8 cellular contexts compared by ENCODE assay signal in genomic region chr2:68737717-68738116, GRCh38. TPM values are rescaled to one million over a fixed set of nuclear protein-coding genes. Genes with fewer than 3 reads are reported as not detected.
DNase-seq lines count a peak whose midpoint lies in the region; ATAC-seq and TF ChIP-seq lines count a peak whose summit lies in the region.

No MANE protein-coding gene starts in this region.

- no peak overlapping the region for H3K4me3 Mint-ChIP-seq in activated naive CD8-positive, alpha-beta T cell treated with anti-CD3 and anti-CD28 coated beads, Interleukin-2, amount 50 U/mL, for 24 hours
- peak overlapping the region in 1 of 2 donors; percentile 78 for H3K4me3 Mint-ChIP-seq in stimulated activated naive B cell treated with anti-CD40 and anti-IgM and Interleukin-4, amounts not matched to agents 10 μg/mL and 1 μg/mL and 100 μg/mL, for 72 hours

- H3K4me1 Mint-ChIP-seq in activated naive CD8-positive, alpha-beta T cell treated with anti-CD3 and anti-CD28 coated beads, Interleukin-2, amount 50 U/mL, for 24 hours = peaks cover 56% of the 10 kb centered on the region
- H3K4me1 Mint-ChIP-seq in stimulated activated naive B cell treated with anti-CD40 and anti-IgM and Interleukin-4, amounts not matched to agents 10 μg/mL and 1 μg/mL and 100 μg/mL, for 72 hours = peaks cover 30 to 44% of the 10 kb centered on the region in 2 donors

- no peaks in the 10 kb centered on the region for H4K20me1 ChIP-seq in SK-N-SH (ENCODE audit: insufficient read depth)

- no peaks in the 10 kb centered on the region for H3K27me3 ChIP-seq in SK-N-SH (ENCODE audit: insufficient read depth)

- no peaks in the 10 kb centered on the region for H3K36me3 ChIP-seq in SK-N-SH (replicated peaks in 1 of 2; ENCODE audit: control insufficient read depth in 1 of 2, insufficient read depth in 2 of 2, low read length in 1 of 2)

- H3K9me3 ChIP-seq in SK-N-SH = no peaks in the 10 kb centered on the region

- no peak for ATAC-seq in SK-N-SH treated with all-trans-retinoic acid at 6 μM for 48 hours
- ATAC-seq in HG03432 (IDR thresholded peaks at IDR 0.05; ENCODE audit: unreplicated experiment) = peak; percentile 43
- peak; percentile 30 for ATAC-seq in activated naive CD8-positive, alpha-beta T cell treated with anti-CD3 and anti-CD28 coated beads, Interleukin-2, amount 50 U/mL, for 24 hours
- ATAC-seq in stimulated activated naive B cell treated with anti-CD40 and anti-IgM and Interleukin-4, amounts not matched to agents 10 μg/mL and 1 μg/mL and 100 μg/mL, for 72 hours (replicated peaks) = peak; percentile 18 to 23

- no peaks in the 10 kb centered on the region for H3F3A ChIP-seq in SK-N-SH (replicated peaks; ENCODE audit: insufficient read depth)

- H2AFZ ChIP-seq in SK-N-SH (ENCODE audit: low read depth) = 0 out of 2 replicates have a peak overlapping the region, but pooled peaks have one; percentile 9

- POLR2A ChIA-PET in SK-N-SH (lab: Yijun Ruan, JAX) = no interaction called here

- CTCF ChIA-PET in SK-N-SH (lab: Yijun Ruan, JAX) = interaction anchor here (1.1 to 7.3 kb wide), 5 partner anchors 15 to 250 kb away, joined by 3 to 53 read pairs (median 6); no protein-coding TSS in a partner anchor

- no peak for TF ChIP-seq EP300 in SK-N-SH (IDR thresholded peaks at IDR 0.05; ENCODE audit: borderline replicate concordance in 1 of 2, low read depth in 1 of 2, low read length in 1 of 2)

- H3K4me2 ChIP-seq in SK-N-SH = peak overlapping the region; percentile 37; the same call in 1 of the 2 replicates

- H3K36me3 Mint-ChIP-seq in activated naive CD8-positive, alpha-beta T cell treated with anti-CD3 and anti-CD28 coated beads, Interleukin-2, amount 50 U/mL, for 24 hours (ENCODE audit: low read depth) = peaks cover 22% of the 10 kb centered on the region
- H3K36me3 Mint-ChIP-seq in stimulated activated naive B cell treated with anti-CD40 and anti-IgM and Interleukin-4, amounts not matched to agents 10 μg/mL and 1 μg/mL and 100 μg/mL, for 72 hours = peaks cover 24 to 44% of the 10 kb centered on the region in 2 donors

- H3K27ac Mint-ChIP-seq in activated naive CD8-positive, alpha-beta T cell treated with anti-CD3 and anti-CD28 coated beads, Interleukin-2, amount 50 U/mL, for 24 hours = no peak overlapping the region
- H3K27ac Mint-ChIP-seq in stimulated activated naive B cell treated with anti-CD40 and anti-IgM and Interleukin-4, amounts not matched to agents 10 μg/mL and 1 μg/mL and 100 μg/mL, for 72 hours = no peak overlapping the region

- 43% methylated on average over 1 of the region's 1 CpG for whole genome bisulfite sequencing in SK-N-SH (ENCODE audit: low lambda C conversion rate)

- no peak overlapping the region for H3K9ac ChIP-seq in SK-N-SH

- H3K4me3 ChIP-seq in SK-N-SH (ENCODE audit: low read depth in 2 of 2, low read length in 1 of 2) = no peak overlapping the region

- no peaks in the 10 kb centered on the region for H3K9me2 ChIP-seq in SK-N-SH

- no peaks in the 10 kb centered on the region for H3K4me1 ChIP-seq in SK-N-SH (ENCODE audit: control insufficient read depth in 1 of 2, insufficient read depth in 2 of 2, low read depth in 1 of 2, low read length in 1 of 2)

- H3K27ac ChIP-seq in SK-N-SH (ENCODE audit: low read depth in 2 of 2, low read length in 1 of 2) = no peak overlapping the region

- no peaks in the 10 kb centered on the region for H3K9me3 Mint-ChIP-seq in activated naive CD8-positive, alpha-beta T cell treated with anti-CD3 and anti-CD28 coated beads, Interleukin-2, amount 50 U/mL, for 24 hours
- H3K9me3 Mint-ChIP-seq in stimulated activated naive B cell treated with anti-CD40 and anti-IgM and Interleukin-4, amounts not matched to agents 10 μg/mL and 1 μg/mL and 100 μg/mL, for 72 hours = no peaks in the 10 kb centered on the region

- DNase-seq in SK-N-SH (no peak), A172 (ENCODE audit: low spot score) (no peak), kidney tubule cell (ENCODE audit: low spot score) (no peak), mesenteric fat pad (ENCODE audit: low spot score) (no peak)
- DNase-seq in activated naive CD8-positive, alpha-beta T cell treated with anti-CD3 and anti-CD28 coated beads, Interleukin-2, amount 50 U/mL, for 24 hours = peak; percentile 41
- no peak for DNase-seq in stimulated activated naive B cell treated with anti-CD40 and anti-IgM and Interleukin-4, amounts not matched to agents 10 μg/mL and 1 μg/mL and 100 μg/mL, for 72 hours

- TF ChIP-seq RAD21 in SK-N-SH (IDR thresholded peaks at IDR 0.05; ENCODE audit: low read length) = no peak

- no peaks in the 10 kb centered on the region for H3K27me3 Mint-ChIP-seq in activated naive CD8-positive, alpha-beta T cell treated with anti-CD3 and anti-CD28 coated beads, Interleukin-2, amount 50 U/mL, for 24 hours
- H3K27me3 Mint-ChIP-seq in stimulated activated naive B cell treated with anti-CD40 and anti-IgM and Interleukin-4, amounts not matched to agents 10 μg/mL and 1 μg/mL and 100 μg/mL, for 72 hours = no peaks in the 10 kb centered on the region

- no peaks in the 10 kb centered on the region for H3K79me2 ChIP-seq in SK-N-SH (ENCODE audit: insufficient read depth)

- no peak for TF ChIP-seq CTCF in SK-N-SH (IDR thresholded peaks at IDR 0.05)

TF ChIP-seq in SK-N-SH, 30 proteins besides CTCF, POLR2A, EP300 and RAD21 (continues in another document):
- TF ChIP-seq GATA2 (CRISPR knock-in tag; IDR thresholded peaks at IDR 0.05) (no peak), USF2 (IDR thresholded peaks at IDR 0.05; ENCODE audit: borderline replicate concordance, low read depth, low read length) (no peak), EZH2phosphoT487 (IDR thresholded peaks at IDR 0.05; ENCODE audit: borderline replicate concordance, low read depth) (no peak), CHD2 (IDR thresholded peaks at IDR 0.05; ENCODE audit: low read length, partially characterized antibody) (no peak), RCOR1 (IDR thresholded peaks at IDR 0.05; ENCODE audit: low read length) (no peak), GABPA (IDR thresholded peaks at IDR 0.05; ENCODE audit: low read depth) (no peak), POLR2AphosphoS5 (IDR thresholded peaks at IDR 0.05; ENCODE audit: low read depth, low read length) (no peak), YY1 (IDR thresholded peaks at IDR 0.05; ENCODE audit: low read depth) (no peak)

TF ChIP-seq in SK-N-SH treated with all-trans-retinoic acid at 6 μM for 48 hours, 23 proteins besides CTCF, POLR2A, EP300 and RAD21:
- TF ChIP-seq ARNTL (CRISPR knock-in tag; IDR thresholded peaks at IDR 0.05; ENCODE audit: borderline replicate concordance, low read depth) (no peak), POU6F1 (CRISPR knock-in tag; IDR thresholded peaks at IDR 0.05; ENCODE audit: borderline replicate concordance, low read depth) (no peak), ZFP30 (CRISPR knock-in tag; IDR thresholded peaks at IDR 0.05) (no peak)

RNA-seq across cellular contexts. Expression of gene ARHGAP25, which starts 3.1 kb away (rescaled TPM):
- not detected in 2 replicates for polyA plus RNA-seq in SK-N-SH (2012; rRNA removed)
- polyA plus RNA-seq in SK-N-SH (2012; cell fraction: cytosol; rRNA removed) = not detected in 2 replicates
- not detected in 2 replicates for polyA plus RNA-seq in SK-N-SH (2012; cell fraction: nucleus; rRNA removed)
- total RNA-seq in A172 (2014; rRNA removed; shearing (Covaris generic)) = not detected in 2 replicates
- total RNA-seq in mesenteric fat pad = 15.6 TPM

Comparison
In these comparisons a context has a peak if more than half of its experiments do, and no peak if none do; other contexts are left out.
1. RNA of gene ARHGAP25, which starts 3.1 kb away (total RNA-seq): 15.6 TPM in mesenteric fat pad (single experiment); not detected in A172; every median in the first group is over 10 times any median in the second.